In the genomic region with DNA sequence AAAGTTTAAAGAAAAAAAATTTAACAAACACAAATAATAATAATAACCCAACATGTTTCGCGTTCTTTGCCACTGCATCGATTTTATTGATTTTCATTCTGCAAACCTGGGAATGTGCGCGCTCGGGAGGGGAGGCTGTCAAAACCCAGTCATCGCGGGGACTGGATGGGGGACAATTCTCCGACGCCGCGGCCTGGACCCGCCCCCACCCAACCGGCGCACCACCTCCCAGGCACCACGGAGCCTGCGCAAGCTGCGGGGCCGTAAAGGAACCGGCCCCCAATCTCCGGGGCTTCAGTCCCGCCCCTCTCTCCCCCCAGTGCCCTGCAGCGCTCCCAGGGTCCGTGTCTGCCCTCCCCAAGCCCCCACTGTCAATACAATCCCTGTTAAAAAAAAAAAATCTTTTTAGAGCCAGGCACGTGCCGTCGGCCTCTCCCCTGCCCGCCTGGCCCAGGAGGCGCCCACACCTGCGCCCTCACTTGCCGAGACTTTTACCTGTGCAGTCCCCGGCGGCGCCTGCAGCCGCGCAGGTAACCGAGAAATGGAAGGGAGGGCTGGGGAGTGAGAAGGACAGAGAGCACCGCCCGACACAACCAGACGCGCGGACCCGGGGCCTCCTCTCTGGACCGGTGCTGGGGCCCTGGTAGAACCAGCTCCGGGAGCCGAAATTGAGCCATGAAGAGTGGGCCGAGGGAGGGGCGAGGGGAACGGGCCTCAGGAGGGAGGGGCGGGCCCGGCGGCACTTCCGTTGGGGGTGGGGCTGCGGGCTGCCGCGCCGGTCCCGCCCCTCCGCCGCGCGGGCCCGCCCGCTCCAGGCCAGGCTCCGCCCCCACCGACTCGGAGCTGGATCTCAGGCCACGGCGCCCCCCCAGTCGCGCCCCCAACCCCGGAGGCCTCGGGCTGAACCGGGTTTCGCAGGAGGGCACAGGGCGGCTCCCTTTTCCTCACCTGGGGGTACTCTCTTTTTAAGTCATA, we compare ENCODE assay signal across 8 cellular contexts. TPM values are rescaled to one million over a fixed set of nuclear protein-coding genes. Genes with fewer than 3 reads are reported as not detected.
DNase-seq lines count a peak whose midpoint lies in the region; ATAC-seq and TF ChIP-seq lines count a peak whose summit lies in the region.

No MANE protein-coding gene starts in this region.

- peaks cover 22 to 54% (median 42%) of the 10 kb centered on the region in 11 experiments for H3K9me3 ChIP-seq in BLaER1 treated with 17β-estradiol and CSF1 and Interleukin-3, amounts not matched to agents 10 nM and 100 nM (replicated peaks in 1 of 11)

- H3K27ac ChIP-seq in BLaER1 treated with 17β-estradiol and CSF1 and Interleukin-3, amounts not matched to agents 10 nM and 100 nM = peak overlapping the region in 4 of 11 experiments; percentile 26 to 75 (median 55); a peak in 6 of 22 replicates

- peaks cover 0 to 37% (median 25%) of the 10 kb centered on the region in 11 experiments; a peak in 16 of 22 replicates for H4K20me1 ChIP-seq in BLaER1 treated with 17β-estradiol and CSF1 and Interleukin-3, amounts not matched to agents 10 nM and 100 nM

- no peak overlapping the region for H3K27ac Mint-ChIP-seq in activated T-cell treated with anti-CD3 and anti-CD28 coated beads, Interleukin-2, amount 50 U/mL, for 24 hours
- no peak overlapping the region for H3K27ac Mint-ChIP-seq in neural crest cell (ENCODE audit: unreplicated experiment)

- peaks cover 0 to 21% (median 0%) of the 10 kb centered on the region in 11 experiments; a peak in 4 of 22 replicates for H3K36me3 ChIP-seq in BLaER1 treated with 17β-estradiol and CSF1 and Interleukin-3, amounts not matched to agents 10 nM and 100 nM

- peak overlapping the region; percentile 69 for H3K4me3 Mint-ChIP-seq in activated T-cell treated with anti-CD3 and anti-CD28 coated beads, Interleukin-2, amount 50 U/mL, for 24 hours
- H3K4me3 Mint-ChIP-seq in neural crest cell = peak overlapping the region; percentile 88

- no peaks in the 10 kb centered on the region for H3K36me3 Mint-ChIP-seq in activated T-cell treated with anti-CD3 and anti-CD28 coated beads, Interleukin-2, amount 50 U/mL, for 24 hours (ENCODE audit: low read depth)
- H3K36me3 Mint-ChIP-seq in neural crest cell (ENCODE audit: low read depth) = no peaks in the 10 kb centered on the region

- TF ChIP-seq CTCF in neural crest cell (conservative IDR thresholded peaks at IDR 0.05) = peak; percentile 39

- peaks cover 88% of the 10 kb centered on the region for H3K27me3 Mint-ChIP-seq in activated T-cell treated with anti-CD3 and anti-CD28 coated beads, Interleukin-2, amount 50 U/mL, for 24 hours
- H3K27me3 Mint-ChIP-seq in neural crest cell (ENCODE audit: low read depth) = peaks cover 87% of the 10 kb centered on the region

- peak overlapping the region; percentile 61 to 73 (median 64) for H3K4me3 ChIP-seq in BLaER1 treated with 17β-estradiol and CSF1 and Interleukin-3, amounts not matched to agents 10 nM and 100 nM

- H3K4me1 ChIP-seq in BLaER1 treated with 17β-estradiol and CSF1 and Interleukin-3, amounts not matched to agents 10 nM and 100 nM = peaks cover under 1 to 13% (median 6%) of the 10 kb centered on the region in 10 experiments; a peak in 14 of 20 replicates

- H3K27me3 ChIP-seq in BLaER1 treated with 17β-estradiol and CSF1 and Interleukin-3, amounts not matched to agents 10 nM and 100 nM = peaks cover 62 to 71% (median 68%) of the 10 kb centered on the region in 11 experiments

- H3K4me1 Mint-ChIP-seq in activated T-cell treated with anti-CD3 and anti-CD28 coated beads, Interleukin-2, amount 50 U/mL, for 24 hours (ENCODE audit: low read depth) = peaks cover 22% of the 10 kb centered on the region
- H3K4me1 Mint-ChIP-seq in neural crest cell = peaks cover 43% of the 10 kb centered on the region

- DNase-seq in NCI-H1105 treated with DMSO at 0.1 percent for 48 hours (lab: John Stamatoyannopoulos, UW) (peak; percentile 63), germinal center (ENCODE audit: low spot score) (peak; percentile 82), neural crest cell (ENCODE audit: low read depth, low spot score) (peak; percentile 46)
- peak; percentile 58 for DNase-seq in activated T-cell treated with anti-CD3 and anti-CD28 coated beads, Interleukin-2, amount 50 U/mL, for 24 hours

- ATAC-seq in GM18867 (IDR thresholded peaks at IDR 0.05; ENCODE audit: unreplicated experiment) (peak; percentile 74), GM19452 (IDR thresholded peaks at IDR 0.05; ENCODE audit: unreplicated experiment) (no peak), GM21529 (IDR thresholded peaks at IDR 0.05; ENCODE audit: unreplicated experiment) (no peak)

- no peaks in the 10 kb centered on the region for H3K9me3 Mint-ChIP-seq in activated T-cell treated with anti-CD3 and anti-CD28 coated beads, Interleukin-2, amount 50 U/mL, for 24 hours
- no peaks in the 10 kb centered on the region for H3K9me3 Mint-ChIP-seq in neural crest cell

- H3K4me2 ChIP-seq in BLaER1 treated with 17β-estradiol and CSF1 and Interleukin-3, amounts not matched to agents 10 nM and 100 nM = peak overlapping the region; percentile 72 to 89 (median 82)

- peak overlapping the region; percentile 37 to 84 (median 58); a peak in 19 of 22 replicates for H3K9ac ChIP-seq in BLaER1 treated with 17β-estradiol and CSF1 and Interleukin-3, amounts not matched to agents 10 nM and 100 nM

RNA-seq across cellular contexts. Expression of gene ZNF503, which starts 7.6 kb away (rescaled TPM):
- total RNA-seq in neural crest cell = 14.6 and 15.9 TPM in 2 replicates

RNA-seq across cellular contexts. Expression of gene LRMDA, which starts 22.2 kb away (rescaled TPM):
- 0.98 and 3.1 TPM in 2 replicates for total RNA-seq in neural crest cell
